In genomic region chr13:84917252-84917878, GRCh38 we compare ENCODE assay signal across 8 cellular contexts.
A peak's percentile ranks its signal among the peaks of the same experiment; 100 is the strongest.
DNase-seq lines count a peak whose midpoint lies in the region; ATAC-seq lines count a peak whose summit lies in the region.

No MANE protein-coding gene starts in this region.

- H3K4me2 ChIP-seq in mesendoderm (ENCODE audit: low read length) = no peak overlapping the region

- H3K36me3 ChIP-seq in adipocyte (ENCODE audit: control insufficient read depth, insufficient read depth, low read length, severe bottlenecking) (no peaks in the 10 kb centered on the region), mesendoderm (ENCODE audit: control insufficient read depth, insufficient read depth, low read length) (no peaks in the 10 kb centered on the region)

- H2BK15ac ChIP-seq in mesendoderm (replicated peaks; ENCODE audit: low read depth) = no peak overlapping the region

- H3K79me1 ChIP-seq in mesendoderm (ENCODE audit: low read length) = no peaks in the 10 kb centered on the region

- no CpG with 5 or more reads among the region's 4 CpGs for WGBS in mesendoderm (ENCODE audit: extremely low coverage, insufficient coverage, low lambda C conversion rate)

- no peak for ATAC-seq in left colon
- no peak for ATAC-seq in GM21526 (IDR thresholded peaks at IDR 0.05; ENCODE audit: low FRiP score, unreplicated experiment)

- no peak overlapping the region for H3K4ac ChIP-seq in mesendoderm (ENCODE audit: low read depth, low read length)

- no peak overlapping the region for H3K4me3 ChIP-seq in adipocyte (ENCODE audit: low read length)
- H3K4me3 ChIP-seq in mesendoderm (ENCODE audit: low read length) = no peak overlapping the region

- no peaks in the 10 kb centered on the region for H3K79me2 ChIP-seq in mesendoderm (ENCODE audit: control insufficient read depth, insufficient read depth, low read length)

- no peak overlapping the region for H3K56ac ChIP-seq in mesendoderm (ENCODE audit: low read length)

- no peaks in the 10 kb centered on the region for H3K9me3 ChIP-seq in adipocyte (ENCODE audit: control insufficient read depth, low read length)

- no peaks in the 10 kb centered on the region for H3K27me3 ChIP-seq in adipocyte (replicated peaks; ENCODE audit: control insufficient read depth, insufficient read depth, low read length)
- no peaks in the 10 kb centered on the region for H3K27me3 ChIP-seq in mesendoderm (ENCODE audit: insufficient read depth, low read length, poor library complexity)

- intact Hi-C loops in left colon (cut with DNase I, micrococcal nuclease) = loop anchor here in 1 of 2 donors (5.0 kb wide), 1 partner anchor 890 kb away; no protein-coding TSS in a partner anchor

- H3K4me1 ChIP-seq in adipocyte (ENCODE audit: control insufficient read depth, insufficient read depth, low read length) (no peaks in the 10 kb centered on the region), mesendoderm (ENCODE audit: control insufficient read depth, low read depth, low read length) (no peaks in the 10 kb centered on the region)

- no peak overlapping the region for H2AK5ac ChIP-seq in mesendoderm (ENCODE audit: low read length)

- H3K23ac ChIP-seq in mesendoderm (ENCODE audit: low read length) = no peak overlapping the region

- DNase-seq in DMS53 (lab: John Stamatoyannopoulos, UW) (peak; percentile 38), M059J (ENCODE audit: low read depth) (peak; percentile 18), adipocyte (ENCODE audit: low read depth) (peak; percentile 77), mesendoderm (peak; percentile 15), GDM1 (lab: John Stamatoyannopoulos, UW) (no peak), left colon (no peak)
- no peak for DNase-seq in stimulated activated CD4-positive, alpha-beta T cell treated with anti-CD3 and anti-CD28 coated beads, Interleukin-12 subunit alpha, Interleukin-12 subunit beta, amount 100 ng/mL, for 4 hours

- no peak overlapping the region for H3K27ac ChIP-seq in mesendoderm (ENCODE audit: low read depth, low read length)

- H4K5ac ChIP-seq in mesendoderm (ENCODE audit: low read length) = no peak overlapping the region

- H2BK5ac ChIP-seq in mesendoderm (ENCODE audit: low read length) = no peak overlapping the region

- no peak overlapping the region for H3K9ac ChIP-seq in adipocyte (ENCODE audit: low read length)
- no peak overlapping the region for H3K9ac ChIP-seq in mesendoderm (ENCODE audit: low read length)

- no peak overlapping the region for H4K8ac ChIP-seq in mesendoderm (ENCODE audit: low read depth, low read length)

- H3K18ac ChIP-seq in mesendoderm (ENCODE audit: low read length) = no peak overlapping the region

- H2BK120ac ChIP-seq in mesendoderm (ENCODE audit: low read depth, low read length) = no peak overlapping the region

Comparison
In these comparisons a context has a peak if more than half of its experiments do, and no peak if none do; other contexts are left out.
1. DNase-seq: peak in DMS53 (single experiment), M059J (single experiment), adipocyte (single experiment) and mesendoderm (single experiment); none in GDM1 (single experiment), stimulated activated CD4-positive, alpha-beta T cell treated with anti-CD3 and anti-CD28 coated beads, Interleukin-12 subunit alpha, Interleukin-12 subunit beta, amount 100 ng/mL, for 4 hours (single experiment) and left colon (0 of 2).